In genomic region chr1:63878914-63879313, GRCh38 we compare ENCODE assay signal across 30 cellular contexts.
DNase-seq lines count a peak whose midpoint lies in the region; ATAC-seq and TF ChIP-seq lines count a peak whose summit lies in the region.
"Had no signal": no experiment of that assay in that cellular context is flagged by ENCODE, and none has a peak within 500 bp of the region (broad histone marks: within the 10 kb centered on the region; RNA-seq: fewer than 3 reads in every experiment).

No MANE protein-coding gene starts in this region.

- H4K20me1 ChIP-seq in GM23248 (ENCODE audit: insufficient read depth) = no peaks in the 10 kb centered on the region

- no peaks in the 10 kb centered on the region for H3K27me3 Mint-ChIP-seq in nephron (ENCODE audit: low read depth)
- H3K27me3 Mint-ChIP-seq: activated CD4-positive, alpha-beta T cell treated with anti-CD3 and anti-CD28 coated beads, Interleukin-2, amount 10 ng/mL, durations not matched to agents 7 days and 5 days; activated naive CD8-positive, alpha-beta T cell; dendritic cell treated with granulocyte-macrophage colony-stimulating factor and Interleukin-4, amounts not matched to agents 40 ng/mL and 50 ng/mL, for 4 days had no signal

- H3K79me2 ChIP-seq in GM23248 (ENCODE audit: insufficient read depth) = no peaks in the 10 kb centered on the region

- H3K9me3 ChIP-seq in GM23248 (ENCODE audit: low read depth) (no peaks in the 10 kb centered on the region), Panc1 (ENCODE audit: control insufficient read depth, insufficient read depth, low read depth, low read length) (no peaks in the 10 kb centered on the region)
- H3K9me3 ChIP-seq: esophagus muscularis mucosa, mucosa of descending colon, transverse colon had no signal

- H3K4me3 ChIP-seq in GM23248 (no peak overlapping the region), Panc1 (ENCODE audit: low read depth in 2 of 2, low read length in 2 of 2) (no peak overlapping the region), choroid plexus epithelial cell (ENCODE audit: low read depth, low read length) (no peak overlapping the region)
- H3K4me3 ChIP-seq: esophagus muscularis mucosa, mucosa of descending colon, transverse colon had no signal

- CTCF ChIA-PET in Panc1 (lab: Charles Lee) = no interaction called here

- peak overlapping the region; percentile 49 for H3K4me2 ChIP-seq in GM23248 (ENCODE audit: unreplicated experiment)

- no peak overlapping the region for H3K27ac ChIP-seq in GM23248
- peak overlapping the region; percentile 91 for H3K27ac ChIP-seq in Panc1 (ENCODE audit: low read length)
- H3K27ac ChIP-seq: esophagus muscularis mucosa, transverse colon, WERI-Rb-1 had no signal

- no peak overlapping the region for H3K9ac ChIP-seq in GM23248

- POLR2A ChIA-PET in Panc1 (lab: Charles Lee) = no interaction called here

- no peak overlapping the region for H3K4me3 Mint-ChIP-seq in nephron
- H3K4me3 Mint-ChIP-seq: activated CD4-positive, alpha-beta T cell treated with anti-CD3 and anti-CD28 coated beads, Interleukin-2, amount 10 ng/mL, durations not matched to agents 7 days and 5 days; activated naive CD8-positive, alpha-beta T cell; activated T-cell treated with anti-CD3 and anti-CD28 coated beads, Interleukin-2, amount 50 U/mL, for 24 hours; dendritic cell treated with granulocyte-macrophage colony-stimulating factor and Interleukin-4, amounts not matched to agents 40 ng/mL and 50 ng/mL, for 4 days; endodermal cell; H9; natural killer cell; stimulated activated memory B cell treated with anti-CD40 and anti-IgM and Interleukin-4, amounts not matched to agents 10 μg/mL and 1 μg/mL and 100 μg/mL, for 72 hours had no signal

- TF ChIP-seq CTCF in Panc1 (IDR thresholded peaks at IDR 0.05) (no peak), choroid plexus epithelial cell (conservative IDR thresholded peaks at IDR 0.05; ENCODE audit: low read depth, low read length) (no peak), nephron (IDR thresholded peaks at IDR 0.05; ENCODE audit: unreplicated experiment in 3 of 3) (no peak)

- H3K36me3 ChIP-seq in GM23248 (ENCODE audit: low read depth) (no peaks in the 10 kb centered on the region), Panc1 (ENCODE audit: control insufficient read depth, insufficient read depth, low read length) (no peaks in the 10 kb centered on the region)
- H3K36me3 ChIP-seq: esophagus muscularis mucosa, transverse colon, WERI-Rb-1 had no signal

- H3K4me1 Mint-ChIP-seq in nephron = peaks cover 80% of the 10 kb centered on the region
- H3K4me1 Mint-ChIP-seq: activated CD4-positive, alpha-beta T cell treated with anti-CD3 and anti-CD28 coated beads, Interleukin-2, amount 10 ng/mL, durations not matched to agents 7 days and 5 days; natural killer cell; stimulated activated memory B cell treated with anti-CD40 and anti-IgM and Interleukin-4, amounts not matched to agents 10 μg/mL and 1 μg/mL and 100 μg/mL, for 72 hours had no signal

- 0% methylated on average over 1 of the region's 1 CpG for WGBS in GM23248 (ENCODE audit: low coverage in 1 of 2, low lambda C conversion rate in 2 of 2, missing lambda C conversion rate in 2 of 2), 2 experiments

- DNase-seq in GM23248 (peak; percentile 58), Panc1 (ENCODE audit: low read depth, low spot score) (no peak), choroid plexus epithelial cell (ENCODE audit: low read depth) (peak; percentile 66), NCI-H345 (lab: John Stamatoyannopoulos, UW) (no peak), NCI-H748 treated with DMSO at 0.1 percent for 48 hours (lab: John Stamatoyannopoulos, UW) (no peak)
- DNase-seq: ACHN; activated CD4-positive, alpha-beta T cell treated with anti-CD3 and anti-CD28 coated beads, Interleukin-2, amount 10 ng/mL, durations not matched to agents 7 days and 5 days; activated effector memory CD4-positive, alpha-beta T cell treated with anti-CD3 and anti-CD28 coated beads, Interleukin-2, amount 50 U/mL, for 16 hours; activated T-cell treated with anti-CD3 and anti-CD28 coated beads, Interleukin-2, amount 50 U/mL, for 24 hours; aorta; caudate nucleus; DMS153; endodermal cell; H9; hippocampal formation; left cardiac atrium; mucosa of descending colon; natural killer cell; NCI-H1092 treated with DMSO at 0.1 percent for 48 hours; NCI-H187; NCI-H524; transverse colon; WERI-Rb-1 had no signal

- H3K27me3 ChIP-seq in GM23248 (replicated peaks; ENCODE audit: insufficient read depth) = no peaks in the 10 kb centered on the region
- no peaks in the 10 kb centered on the region for H3K27me3 ChIP-seq in Panc1 (ENCODE audit: control insufficient read depth, insufficient read depth, low read length)
- H3K27me3 ChIP-seq: esophagus muscularis mucosa, transverse colon had no signal

- no peak for ATAC-seq in Panc1
- ATAC-seq in activated CD4-positive, CD25-positive, alpha-beta regulatory T cell treated with anti-CD3 and anti-CD28 coated beads, Interleukin-2, amount 50 U/mL, for 24 hours = no peak
- ATAC-seq in HG03520 (IDR thresholded peaks at IDR 0.05; ENCODE audit: unreplicated experiment) = no peak
- ATAC-seq: left cardiac atrium; mucosa of descending colon; natural killer cell; stimulated activated memory B cell treated with anti-CD40 and anti-IgM and Interleukin-4, amounts not matched to agents 10 μg/mL and 1 μg/mL and 100 μg/mL, for 72 hours had no signal

- H3K9me3 Mint-ChIP-seq in nephron = no peaks in the 10 kb centered on the region
- H3K9me3 Mint-ChIP-seq: activated CD4-positive, alpha-beta T cell treated with anti-CD3 and anti-CD28 coated beads, Interleukin-2, amount 10 ng/mL, durations not matched to agents 7 days and 5 days; activated T-cell treated with anti-CD3 and anti-CD28 coated beads, Interleukin-2, amount 50 U/mL, for 24 hours; dendritic cell treated with granulocyte-macrophage colony-stimulating factor and Interleukin-4, amounts not matched to agents 40 ng/mL and 50 ng/mL, for 4 days; endodermal cell; H9; natural killer cell; stimulated activated memory B cell treated with anti-CD40 and anti-IgM and Interleukin-4, amounts not matched to agents 10 μg/mL and 1 μg/mL and 100 μg/mL, for 72 hours had no signal

- H3K9me2 ChIP-seq in GM23248 (ENCODE audit: insufficient read depth) = no peaks in the 10 kb centered on the region

- peak overlapping the region in 2 of 3 experiments; percentile 24 to 65 for H3K27ac Mint-ChIP-seq in nephron
- H3K27ac Mint-ChIP-seq: activated CD4-positive, alpha-beta T cell treated with anti-CD3 and anti-CD28 coated beads, Interleukin-2, amount 10 ng/mL, durations not matched to agents 7 days and 5 days; activated naive CD8-positive, alpha-beta T cell; activated T-cell treated with anti-CD3 and anti-CD28 coated beads, Interleukin-2, amount 50 U/mL, for 24 hours; dendritic cell treated with granulocyte-macrophage colony-stimulating factor and Interleukin-4, amounts not matched to agents 40 ng/mL and 50 ng/mL, for 4 days; endodermal cell; natural killer cell; stimulated activated memory B cell treated with anti-CD40 and anti-IgM and Interleukin-4, amounts not matched to agents 10 μg/mL and 1 μg/mL and 100 μg/mL, for 72 hours had no signal

- peaks cover 52% of the 10 kb centered on the region for H3F3A ChIP-seq in GM23248 (ENCODE audit: insufficient read depth)

- BruUV-seq in Panc1 (replicated peaks; lab: Mats Ljungman, UMichigan) = no TSS peak

- in situ Hi-C loops in GM23248 (cut with MboI) (no loop called here), Panc1 (cut with HindIII; ENCODE audit: low pct_unique_long_range_greater_than_20kb, low sequenced_read_pairs) (no loop called here)

- no peaks in the 10 kb centered on the region for H3K36me3 Mint-ChIP-seq in nephron (ENCODE audit: low read depth)
- H3K36me3 Mint-ChIP-seq: activated naive CD8-positive, alpha-beta T cell; natural killer cell; stimulated activated memory B cell treated with anti-CD40 and anti-IgM and Interleukin-4, amounts not matched to agents 10 μg/mL and 1 μg/mL and 100 μg/mL, for 72 hours had no signal

- H3K4me1 ChIP-seq in GM23248 (ENCODE audit: insufficient read depth) (peaks cover 57% of the 10 kb centered on the region), Panc1 (ENCODE audit: control insufficient read depth, insufficient read depth, low read length) (peaks cover 73% of the 10 kb centered on the region)

- intact Hi-C loops in Panc1 (cut with micrococcal nuclease; ENCODE audit: unreplicated experiment) = no loop called here

- H2AFZ ChIP-seq in GM23248 = no peak overlapping the region

Comparison
In these comparisons a context has a peak if more than half of its experiments do, and no peak if none do; other contexts are left out.
1. DNase-seq: peak in GM23248 (single experiment) and choroid plexus epithelial cell (single experiment); none in Panc1 (single experiment), NCI-H345 (single experiment) and NCI-H748 treated with DMSO at 0.1 percent for 48 hours (single experiment).